Comparison of ENCODE assay signal across 32 cellular contexts in genomic region chrX:81168391-81168790, GRCh38.
"Had no signal": no experiment of that assay in that cellular context is flagged by ENCODE, and none has a peak within 500 bp of the region (broad histone marks: within the 10 kb centered on the region; RNA-seq: fewer than 3 reads in every experiment).

No MANE protein-coding gene starts in this region.

- H3K27me3 Mint-ChIP-seq: activated CD8-positive, alpha-beta T cell treated with anti-CD3 and anti-CD28 coated beads for 36 hours; activated naive CD8-positive, alpha-beta T cell treated with anti-CD3 and anti-CD28 coated beads for 36 hours; activated T-helper 17 cell treated with anti-CD3 and anti-CD28 coated beads, Interleukin-2, amount 50 U/mL, for 72 hours had no signal

- H3K36me3 ChIP-seq: breast epithelium, MG63, Peyer's patch, WERI-Rb-1 had no signal

- H3K9me3 ChIP-seq: body of pancreas, breast epithelium, MG63, Peyer's patch had no signal

- H3K4me3 Mint-ChIP-seq: activated CD8-positive, alpha-beta T cell treated with anti-CD3 and anti-CD28 coated beads for 36 hours; activated naive CD8-positive, alpha-beta T cell treated with anti-CD3 and anti-CD28 coated beads for 36 hours; activated T-cell treated with anti-CD3 and anti-CD28 coated beads, Interleukin-2, amount 50 U/mL, for 72 hours; activated T-helper 17 cell treated with anti-CD3 and anti-CD28 coated beads, Interleukin-2, amount 50 U/mL, for 72 hours had no signal

- H3K27ac Mint-ChIP-seq: activated CD8-positive, alpha-beta T cell treated with anti-CD3 and anti-CD28 coated beads for 36 hours; activated naive CD8-positive, alpha-beta T cell treated with anti-CD3 and anti-CD28 coated beads for 36 hours; activated T-cell treated with anti-CD3 and anti-CD28 coated beads, Interleukin-2, amount 50 U/mL, for 72 hours; activated T-helper 17 cell treated with anti-CD3 and anti-CD28 coated beads, Interleukin-2, amount 50 U/mL, for 72 hours had no signal

- H3K27ac ChIP-seq: body of pancreas, breast epithelium, Peyer's patch, WERI-Rb-1 had no signal

- H3K27me3 ChIP-seq: body of pancreas, MG63, Peyer's patch had no signal

- H3K36me3 Mint-ChIP-seq: activated naive CD8-positive, alpha-beta T cell treated with anti-CD3 and anti-CD28 coated beads for 36 hours had no signal

- H3K9me3 Mint-ChIP-seq: activated CD8-positive, alpha-beta T cell treated with anti-CD3 and anti-CD28 coated beads for 36 hours; activated naive CD8-positive, alpha-beta T cell treated with anti-CD3 and anti-CD28 coated beads for 36 hours; activated T-cell treated with anti-CD3 and anti-CD28 coated beads, Interleukin-2, amount 50 U/mL, for 72 hours; activated T-helper 17 cell treated with anti-CD3 and anti-CD28 coated beads, Interleukin-2, amount 50 U/mL, for 72 hours had no signal

- H3K4me1 ChIP-seq: body of pancreas, breast epithelium, Peyer's patch had no signal

- DNase-seq: activated CD4-positive, alpha-beta T cell treated with anti-CD3 and anti-CD28 coated beads for 1 hour; activated CD4-positive, alpha-beta T cell treated with anti-CD3 and anti-CD28 coated beads for 48 hours; activated CD4-positive, alpha-beta T cell treated with anti-CD3 and anti-CD28 coated beads, Interleukin-2, amount 50 U/mL, for 4 hours; activated CD4-positive, CD25-positive, alpha-beta regulatory T cell; activated CD8-positive, alpha-beta T cell treated with anti-CD3 and anti-CD28 coated beads for 36 hours; activated effector memory CD4-positive, alpha-beta T cell treated with anti-CD3 and anti-CD28 coated beads, Interleukin-2, amount 50 U/mL, for 16 hours; activated naive CD4-positive, alpha-beta T cell; activated naive CD4-positive, alpha-beta T cell treated with anti-CD3 and anti-CD28 coated beads, Interleukin-2, amount 50 U/mL, for 16 hours; activated naive CD8-positive, alpha-beta T cell treated with anti-CD3 and anti-CD28 coated beads for 36 hours; activated T-cell treated with anti-CD3 and anti-CD28 coated beads, Interleukin-2, amount 50 U/mL, for 1 hour; activated T-cell treated with anti-CD3 and anti-CD28 coated beads, Interleukin-2, amount 50 U/mL, for 72 hours; amniotic stem cell; aorta; body of pancreas; MG63; NCI-H1048; NCI-H1105 treated with DMSO at 0.1 percent for 48 hours; NCI-H1436; NCI-H1694; NCI-H1930; NCI-H2081 treated with DMSO at 0.1 percent for 48 hours; NCI-H345; NCI-H524 treated with DMSO at 0.1 percent for 48 hours; PC-3; Peyer's patch; RPMI8226; SHP77 treated with DMSO at 0.1 percent for 48 hours; SW 1271; T1000; WERI-Rb-1 had no signal

- H3K4me1 Mint-ChIP-seq: activated naive CD8-positive, alpha-beta T cell treated with anti-CD3 and anti-CD28 coated beads for 36 hours; activated T-helper 17 cell treated with anti-CD3 and anti-CD28 coated beads, Interleukin-2, amount 50 U/mL, for 72 hours had no signal

- ATAC-seq: activated CD8-positive, alpha-beta T cell treated with anti-CD3 and anti-CD28 coated beads for 36 hours; activated T-cell treated with anti-CD3 and anti-CD28 coated beads, Interleukin-2, amount 50 U/mL, for 72 hours; activated T-helper 17 cell treated with anti-CD3 and anti-CD28 coated beads, Interleukin-2, amount 50 U/mL, for 72 hours; body of pancreas; PC-3 had no signal

- H3K4me3 ChIP-seq: body of pancreas, breast epithelium, MG63, Peyer's patch had no signal
